ENCODE assay signal across 16 cellular contexts in the genomic region with DNA sequence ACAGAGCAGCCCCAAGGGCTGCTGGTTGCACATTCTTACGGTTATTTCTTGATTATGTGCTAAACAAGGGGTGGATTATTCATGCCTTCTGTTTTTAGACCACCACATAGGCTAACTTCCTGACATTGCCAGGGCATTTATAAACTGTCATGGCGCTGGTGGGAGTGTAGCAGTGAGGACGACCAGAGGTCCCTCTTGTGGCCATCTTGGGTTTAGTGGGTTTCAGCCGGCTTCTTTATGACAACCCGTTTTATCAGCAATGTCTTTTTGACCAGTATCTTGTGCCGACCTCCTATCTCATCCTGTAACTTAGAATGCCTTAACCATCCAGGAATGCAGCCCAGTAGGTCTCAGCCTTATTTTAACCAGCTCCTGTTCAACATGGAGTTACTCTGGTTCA.
A peak's percentile ranks its signal among the peaks of the same experiment; 100 is the strongest.
DNase-seq lines count a peak whose midpoint lies in the region; TF ChIP-seq lines count a peak whose summit lies in the region.
"Had no signal": no experiment of that assay in that cellular context is flagged by ENCODE, and none has a peak within 500 bp of the region (broad histone marks: within the 10 kb centered on the region; RNA-seq: fewer than 3 reads in every experiment).

No MANE protein-coding gene starts in this region.

- H3K4me3 ChIP-seq in kidney epithelial cell (ENCODE audit: low read depth, low read length), result no peak overlapping the region
- no peak overlapping the region for H3K4me3 ChIP-seq in suprapubic skin

- 81% methylated on average over 6 of the region's 6 CpGs for WGBS in suprapubic skin

- H3K4me3 Mint-ChIP-seq in HFFc6, result peak overlapping the region; percentile 71; the same call in 1 of the 2 replicates
- H3K4me3 Mint-ChIP-seq: memory B cell had no signal

- DNase-seq in EL (peak; percentile 6), HFFc6 (no peak), RPMI7951 (ENCODE audit: low read depth) (peak; percentile 73), kidney epithelial cell (ENCODE audit: low read depth) (no peak), suprapubic skin (ENCODE audit: low spot score in 2 of 2) (no peak), DMS79 (lab: John Stamatoyannopoulos, UW) (no peak), hippocampal formation (lab: John Stamatoyannopoulos, UW) (no peak), GF-D8 (lab: John Stamatoyannopoulos, UW) (no peak)
- DNase-seq: activated T-cell treated with anti-CD3 and anti-CD28 coated beads, Interleukin-2, amount 50 U/mL, for 1 hour; COR-L47; effector CD4-positive, alpha-beta T cell; NCI-H2081; stimulated activated CD4-positive, alpha-beta T cell treated with anti-CD3 and anti-CD28 coated beads, Interleukin-1b, Interleukin-23, amount 100 ng/mL, for 48 hours; stimulated activated naive CD4-positive, alpha-beta T cell had no signal

- no peaks in the 10 kb centered on the region for H3K9me3 ChIP-seq in suprapubic skin

- H3K4me1 Mint-ChIP-seq in HFFc6 (ENCODE audit: low read depth), result no peaks in the 10 kb centered on the region
- H3K4me1 Mint-ChIP-seq: memory B cell had no signal

- no peaks in the 10 kb centered on the region for H3K36me3 Mint-ChIP-seq in HFFc6 (ENCODE audit: low read depth)
- H3K36me3 Mint-ChIP-seq: memory B cell had no signal

- no peak overlapping the region for H3K27ac Mint-ChIP-seq in HFFc6
- H3K27ac Mint-ChIP-seq: memory B cell had no signal

- no peak overlapping the region for H3K27ac ChIP-seq in suprapubic skin
- H3K27ac ChIP-seq: RWPE1 had no signal

- no peaks in the 10 kb centered on the region for H3K27me3 ChIP-seq in kidney epithelial cell (ENCODE audit: control insufficient read depth, insufficient read depth, low read length)
- no peaks in the 10 kb centered on the region for H3K27me3 ChIP-seq in suprapubic skin

- TF ChIP-seq EP300 in suprapubic skin (IDR thresholded peaks at IDR 0.05), result no peak

- H3K36me3 ChIP-seq in kidney epithelial cell (ENCODE audit: control insufficient read depth, insufficient read depth, low read length) (no peaks in the 10 kb centered on the region), suprapubic skin (no peaks in the 10 kb centered on the region)

- TF ChIP-seq POLR2A in suprapubic skin (IDR thresholded peaks at IDR 0.05), result no peak

- TF ChIP-seq CTCF in HFFc6 (IDR thresholded peaks at IDR 0.05) (no peak), kidney epithelial cell (IDR thresholded peaks at IDR 0.05; ENCODE audit: insufficient read depth, low read length, poor library complexity, severe bottlenecking) (peak; percentile 3), suprapubic skin (IDR thresholded peaks at IDR 0.05) (no peak)

- no peaks in the 10 kb centered on the region; the same call in 1 of the 2 replicates for H3K27me3 Mint-ChIP-seq in HFFc6 (ENCODE audit: insufficient read depth)
- H3K27me3 Mint-ChIP-seq: memory B cell had no signal

- no peaks in the 10 kb centered on the region for H3K4me1 ChIP-seq in suprapubic skin

- peaks cover 23% of the 10 kb centered on the region for H3K9me3 Mint-ChIP-seq in HFFc6

Comparison
In these comparisons a context has a peak if more than half of its experiments do, and no peak if none do; other contexts are left out.
1. DNase-seq: peak in EL (single experiment) and RPMI7951 (single experiment); none in HFFc6 (single experiment), kidney epithelial cell (single experiment), suprapubic skin (0 of 2), DMS79 (single experiment), hippocampal formation (0 of 2) and GF-D8 (single experiment).